11 cellular contexts compared by ENCODE assay signal in the genomic region with DNA sequence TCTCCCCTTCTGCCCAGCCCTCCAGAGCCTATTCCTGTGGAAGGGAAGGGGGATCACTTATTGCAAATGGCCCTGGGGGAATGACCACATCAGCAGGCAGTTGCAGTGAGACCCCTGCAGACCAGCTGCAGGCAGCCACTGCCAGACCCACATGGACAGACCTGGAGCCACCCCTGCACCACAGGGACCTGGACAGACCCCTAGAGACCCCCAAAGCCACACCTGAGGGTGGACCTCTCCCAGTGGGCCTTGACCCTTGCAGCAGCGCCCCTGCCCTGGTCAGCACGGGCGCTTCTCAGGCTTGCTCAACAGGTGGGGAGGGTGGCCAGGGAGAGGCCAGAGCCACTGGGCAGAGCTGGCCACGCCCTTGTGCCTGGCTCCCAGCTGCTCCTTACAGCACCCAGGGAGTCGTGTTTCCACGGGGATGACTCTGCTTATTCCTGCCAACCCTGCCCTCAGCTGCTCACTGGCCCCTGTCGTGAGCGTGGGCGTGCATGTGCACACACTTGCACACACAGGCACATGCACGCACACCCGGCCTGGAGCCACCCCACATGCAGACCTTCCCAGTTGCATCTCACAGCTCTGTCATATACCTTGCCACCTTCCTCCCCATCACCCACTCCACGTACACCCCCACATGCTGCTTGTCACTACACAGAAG. TPM values are rescaled to one million over a fixed set of nuclear protein-coding genes. Genes with fewer than 3 reads are reported as not detected.
A peak's percentile ranks its signal among the peaks of the same experiment; 100 is the strongest.
DNase-seq lines count a peak whose midpoint lies in the region; ATAC-seq, FAIRE-seq and TF ChIP-seq lines count a peak whose summit lies in the region.
"Had no signal": no experiment of that assay in that cellular context is flagged by ENCODE, and none has a peak within 500 bp of the region (broad histone marks: within the 10 kb centered on the region; RNA-seq: fewer than 3 reads in every experiment).

No MANE protein-coding gene starts in this region.

- no peak overlapping the region for H2BK120ac ChIP-seq in mesendoderm (ENCODE audit: low read depth, low read length)

- no peak for FAIRE-seq in HepG2 (lab: Jason Lieb, UNC)

- H3K4me2 ChIP-seq in HepG2 (ENCODE audit: low read depth, low read length) (no peak overlapping the region), mesendoderm (ENCODE audit: low read length) (no peak overlapping the region)

- H3K4me3 ChIP-seq in HepG2 (replicated peaks in 1 of 3; ENCODE audit: insufficient read depth in 1 of 3, low read depth in 2 of 3, low read length in 3 of 3) (no peak overlapping the region), mesendoderm (ENCODE audit: low read length) (no peak overlapping the region)
- H3K4me3 ChIP-seq: tibial artery had no signal

- H3K18ac ChIP-seq in mesendoderm (ENCODE audit: low read length) = no peak overlapping the region

- H3K4me1 ChIP-seq in HepG2 (ENCODE audit: insufficient read depth, low read length) = no peaks in the 10 kb centered on the region
- H3K4me1 ChIP-seq in mesendoderm (ENCODE audit: control insufficient read depth, low read depth, low read length) = no peaks in the 10 kb centered on the region

- no peak overlapping the region for H3K23ac ChIP-seq in mesendoderm (ENCODE audit: low read length)

- no peak for TF ChIP-seq RAD21 in HepG2 (CRISPR knock-in tag; IDR thresholded peaks at IDR 0.05)

- CTCF ChIA-PET in HepG2 (lab: Yijun Ruan, JAX; ENCODE audit: low intra/inter-chr PET ratio, low total read pairs) = no interaction called here

- no peak for TF ChIP-seq CTCF in HepG2 (CRISPR knock-in tag; IDR thresholded peaks at IDR 0.05)

- 7% methylated on average over 1 of the region's 12 CpGs for WGBS in HepG2 (ENCODE audit: low lambda C conversion rate)
- no CpG with 5 or more reads among the region's 12 CpGs for WGBS in mesendoderm (ENCODE audit: extremely low coverage, insufficient coverage, low lambda C conversion rate)

- no peak overlapping the region for H3K4ac ChIP-seq in mesendoderm (ENCODE audit: low read depth, low read length)

- H2AFZ ChIP-seq in HepG2 (ENCODE audit: low read length) = no peak overlapping the region

- ATAC-seq in SK-N-SH treated with all-trans-retinoic acid at 6 μM for 48 hours = peak; percentile 65
- ATAC-seq in HepG2 = peak; percentile 30; the same call in 2 of the 3 replicates
- ATAC-seq in HG03280 (IDR thresholded peaks at IDR 0.05; ENCODE audit: unreplicated experiment) = no peak
- no peak for ATAC-seq in HG03196 (IDR thresholded peaks at IDR 0.05; ENCODE audit: unreplicated experiment)

- H3K36me3 ChIP-seq in HepG2 (replicated peaks in 1 of 2; ENCODE audit: control insufficient read depth in 1 of 2, insufficient read depth in 2 of 2, low read length in 2 of 2) (no peaks in the 10 kb centered on the region), mesendoderm (ENCODE audit: control insufficient read depth, insufficient read depth, low read length) (no peaks in the 10 kb centered on the region)
- H3K36me3 ChIP-seq: tibial artery had no signal

- intact Hi-C loops in HepG2 (cut with micrococcal nuclease; ENCODE audit: unreplicated experiment) = no loop called here

- in situ Hi-C loops in HepG2 (cut with HindIII; ENCODE audit: extremely low pct_ligation_motif_present, low pct_unique_long_range_greater_than_20kb) = no loop called here

- no peak for TF ChIP-seq POLR2A in HepG2 (IDR thresholded peaks at IDR 0.05; ENCODE audit: insufficient read depth in 1 of 2, low read depth in 2 of 2, low read length in 2 of 2)

- H3K27ac ChIP-seq in HepG2 (ENCODE audit: extremely low read length, insufficient read depth, low read length) (no peak overlapping the region), mesendoderm (ENCODE audit: low read depth, low read length) (no peak overlapping the region)
- H3K27ac ChIP-seq: tibial artery had no signal

- DNase-seq in AG20443 (ENCODE audit: low spot score) (peak; percentile 45), HCEC 1CT (peak; percentile 37), HepG2 (ENCODE audit: low spot score) (no peak), mesendoderm (no peak)
- DNase-seq in stimulated activated CD4-positive, alpha-beta T cell treated with anti-CD3 and anti-CD28 coated beads, Interleukin-12 subunit alpha, Interleukin-12 subunit beta, amount 100 ng/mL, for 4 hours = no peak
- DNase-seq: activated CD4-positive, alpha-beta T cell treated with anti-CD3 and anti-CD28 coated beads, Interleukin-2, amount 50 U/mL, for 48 hours; NCI-H1105 treated with DMSO at 0.1 percent for 48 hours had no signal

- no peak overlapping the region for H2BK5ac ChIP-seq in mesendoderm (ENCODE audit: low read length)

- H3K9ac ChIP-seq in HepG2 (ENCODE audit: insufficient read depth, low read depth, low read length) = no peak overlapping the region
- H3K9ac ChIP-seq in mesendoderm (ENCODE audit: low read length) = no peak overlapping the region

- H3K27me3 ChIP-seq in HepG2 (ENCODE audit: control insufficient read depth in 1 of 2, insufficient read depth in 2 of 2, low read length in 2 of 2) (peaks cover 9 to 61% of the 10 kb centered on the region in 2 experiments; a peak in 4 of 5 replicates), mesendoderm (ENCODE audit: insufficient read depth, low read length, poor library complexity) (no peaks in the 10 kb centered on the region)

- POLR2A ChIA-PET in HepG2 (lab: Yijun Ruan, JAX) = no interaction called here

- H4K20me1 ChIP-seq in HepG2 (ENCODE audit: insufficient read depth, low read length) = no peaks in the 10 kb centered on the region

- H4K8ac ChIP-seq in mesendoderm (ENCODE audit: low read depth, low read length) = no peak overlapping the region

- H3K79me2 ChIP-seq in HepG2 (ENCODE audit: insufficient read depth, low read length) = no peaks in the 10 kb centered on the region
- H3K79me2 ChIP-seq in mesendoderm (ENCODE audit: control insufficient read depth, insufficient read depth, low read length) = no peaks in the 10 kb centered on the region

- H3K79me1 ChIP-seq in mesendoderm (ENCODE audit: low read length) = no peaks in the 10 kb centered on the region

- H3K9me3 ChIP-seq in HepG2 (ENCODE audit: low read length) = no peaks in the 10 kb centered on the region
- H3K9me3 ChIP-seq: tibial artery had no signal

- BruUV-seq in HepG2 (replicated peaks; lab: Mats Ljungman, UMichigan) = no TSS peak

- no peak overlapping the region for H4K5ac ChIP-seq in mesendoderm (ENCODE audit: low read length)

- no peak overlapping the region for H2AK5ac ChIP-seq in mesendoderm (ENCODE audit: low read length)

- TF ChIP-seq EP300 in HepG2 (IDR thresholded peaks at IDR 0.05; ENCODE audit: low read depth in 2 of 2, low read length in 2 of 2) = no peak
- no peak for TF ChIP-seq EP300 in HepG2 (CRISPR knock-in tag; IDR thresholded peaks at IDR 0.05; ENCODE audit: borderline replicate concordance)

- H2BK15ac ChIP-seq in mesendoderm (replicated peaks; ENCODE audit: low read depth) = no peak overlapping the region

- H3K56ac ChIP-seq in mesendoderm (ENCODE audit: low read length) = no peak overlapping the region

RNA-seq across cellular contexts. Expression of a gene that starts 1.3 kb away (rescaled TPM):
- 0.02 TPM in 1 of 2 replicates, not detected in the other for total RNA-seq in HepG2 (2016; rRNA removed; fragmentation: Illumina TruSeq; extraction: Trizol)
- not detected in 2 replicates for total RNA-seq in HepG2 (2016; cell fraction: cytosol; rRNA removed; fragmentation: Illumina TruSeq; extraction: Trizol; ENCODE audit: low read depth)
- not detected in 2 replicates for total RNA-seq in HepG2 (2016; cell fraction: insoluble cytoplasmic fraction; rRNA removed; fragmentation: Illumina TruSeq; extraction: Trizol)
- total RNA-seq in HepG2 (2016; cell fraction: membrane; rRNA removed; fragmentation: Illumina TruSeq; extraction: Trizol) = not detected in 2 replicates
- not detected in 2 replicates for total RNA-seq in HepG2 (2016; cell fraction: nucleus; rRNA removed; fragmentation: Illumina TruSeq; extraction: Trizol)
- polyA plus RNA-seq in HepG2 (2011; rRNA removed) = 0.03 and 0.04 TPM in 2 replicates
- polyA plus RNA-seq in HepG2 (2011; cell fraction: cytosol; rRNA removed) = 0.01 TPM in 2 replicates
- 0.07 and 0.13 TPM in 2 replicates for polyA plus RNA-seq in HepG2 (2011; cell fraction: nucleus; rRNA removed)
- polyA plus RNA-seq in HepG2 (2012) = 0.03 and 0.12 TPM in 2 replicates
- polyA plus RNA-seq in HepG2 (2016; cell fraction: cytosol; fragmentation: Illumina TruSeq; extraction: Trizol; ENCODE audit: low read depth) = not detected in 2 replicates
- polyA plus RNA-seq in HepG2 (2016; cell fraction: insoluble cytoplasmic fraction; fragmentation: Illumina TruSeq; extraction: Trizol; ENCODE audit: low read depth) = not detected in 2 replicates
- polyA plus RNA-seq in HepG2 (2016; cell fraction: membrane; fragmentation: Illumina TruSeq; extraction: Trizol; ENCODE audit: low read depth) = not detected in 2 replicates
- not detected in 2 replicates for polyA plus RNA-seq in HepG2 (2016; cell fraction: nucleus; fragmentation: Illumina TruSeq; extraction: Trizol; ENCODE audit: insufficient read depth, low read depth)
- 0.38 and 4.1 TPM in 2 replicates for polyA minus RNA-seq in HepG2 (2011; rRNA and poly(A)+ RNA removed; ENCODE audit: low replicate concordance)
- polyA minus RNA-seq in HepG2 (2011; cell fraction: cytosol; rRNA and poly(A)+ RNA removed) = not detected in 2 replicates
- 0.26 and 0.37 TPM in 2 replicates for polyA minus RNA-seq in HepG2 (2011; cell fraction: nucleus; rRNA and poly(A)+ RNA removed)
- polyA plus RNA-seq in mesendoderm (2013, experiment 1 of 2) = 1.4 TPM
- polyA plus RNA-seq in mesendoderm (2013, experiment 2 of 2) = 1.6 TPM

RNA-seq across cellular contexts. Expression of a gene that starts 24.1 kb away (rescaled TPM):
- total RNA-seq in HepG2 (2016; rRNA removed; fragmentation: Illumina TruSeq; extraction: Trizol) = 0.07 and 0.11 TPM in 2 replicates
- not detected in 2 replicates for total RNA-seq in HepG2 (2016; cell fraction: cytosol; rRNA removed; fragmentation: Illumina TruSeq; extraction: Trizol; ENCODE audit: low read depth)
- total RNA-seq in HepG2 (2016; cell fraction: insoluble cytoplasmic fraction; rRNA removed; fragmentation: Illumina TruSeq; extraction: Trizol) = 0.19 TPM in 1 of 2 replicates, not detected in the other
- 0.06 and 0.14 TPM in 2 replicates for total RNA-seq in HepG2 (2016; cell fraction: membrane; rRNA removed; fragmentation: Illumina TruSeq; extraction: Trizol)
- not detected in 2 replicates for total RNA-seq in HepG2 (2016; cell fraction: nucleus; rRNA removed; fragmentation: Illumina TruSeq; extraction: Trizol)
- polyA plus RNA-seq in HepG2 (2011; rRNA removed) = 0.08 and 0.20 TPM in 2 replicates
- 0.06 and 0.07 TPM in 2 replicates for polyA plus RNA-seq in HepG2 (2011; cell fraction: cytosol; rRNA removed)
- 0.73 and 0.96 TPM in 2 replicates for polyA plus RNA-seq in HepG2 (2011; cell fraction: nucleus; rRNA removed)
- 0.21 and 0.40 TPM in 2 replicates for polyA plus RNA-seq in HepG2 (2012)
- polyA plus RNA-seq in HepG2 (2016; cell fraction: cytosol; fragmentation: Illumina TruSeq; extraction: Trizol; ENCODE audit: low read depth) = 0.10 and 0.11 TPM in 2 replicates
- polyA plus RNA-seq in HepG2 (2016; cell fraction: insoluble cytoplasmic fraction; fragmentation: Illumina TruSeq; extraction: Trizol; ENCODE audit: low read depth) = 0.23 TPM in 1 of 2 replicates, not detected in the other
- polyA plus RNA-seq in HepG2 (2016; cell fraction: membrane; fragmentation: Illumina TruSeq; extraction: Trizol; ENCODE audit: low read depth) = not detected in 2 replicates
- polyA plus RNA-seq in HepG2 (2016; cell fraction: nucleus; fragmentation: Illumina TruSeq; extraction: Trizol; ENCODE audit: insufficient read depth, low read depth) = not detected in 2 replicates
- polyA minus RNA-seq in HepG2 (2011; rRNA and poly(A)+ RNA removed; ENCODE audit: low replicate concordance) = 0.16 TPM in 1 of 2 replicates, not detected in the other
- not detected in 2 replicates for polyA minus RNA-seq in HepG2 (2011; cell fraction: cytosol; rRNA and poly(A)+ RNA removed)
- 0.26 and 0.37 TPM in 2 replicates for polyA minus RNA-seq in HepG2 (2011; cell fraction: nucleus; rRNA and poly(A)+ RNA removed)
- 0.22 TPM for polyA plus RNA-seq in mesendoderm (2013, experiment 1 of 2)
- 0.27 TPM for polyA plus RNA-seq in mesendoderm (2013, experiment 2 of 2)

RNA-seq across cellular contexts. Expression of a gene that starts 41.9 kb away (rescaled TPM):
- total RNA-seq in HepG2 (2016; rRNA removed; fragmentation: Illumina TruSeq; extraction: Trizol) = not detected in 2 replicates
- not detected in 2 replicates for total RNA-seq in HepG2 (2016; cell fraction: cytosol; rRNA removed; fragmentation: Illumina TruSeq; extraction: Trizol; ENCODE audit: low read depth)
- 0.54 TPM in 1 of 2 replicates, not detected in the other for total RNA-seq in HepG2 (2016; cell fraction: insoluble cytoplasmic fraction; rRNA removed; fragmentation: Illumina TruSeq; extraction: Trizol)
- total RNA-seq in HepG2 (2016; cell fraction: membrane; rRNA removed; fragmentation: Illumina TruSeq; extraction: Trizol) = not detected in 2 replicates
- total RNA-seq in HepG2 (2016; cell fraction: nucleus; rRNA removed; fragmentation: Illumina TruSeq; extraction: Trizol) = not detected in 2 replicates
- polyA plus RNA-seq in HepG2 (2011; rRNA removed) = 0.21 TPM in 1 of 2 replicates, not detected in the other
- polyA plus RNA-seq in HepG2 (2011; cell fraction: cytosol; rRNA removed) = 0.19 and 0.55 TPM in 2 replicates
- polyA plus RNA-seq in HepG2 (2011; cell fraction: nucleus; rRNA removed) = not detected in 2 replicates
- polyA plus RNA-seq in HepG2 (2012) = 0.20 TPM in 1 of 2 replicates, not detected in the other
- polyA plus RNA-seq in HepG2 (2016; cell fraction: cytosol; fragmentation: Illumina TruSeq; extraction: Trizol; ENCODE audit: low read depth) = not detected in 2 replicates
- not detected in 2 replicates for polyA plus RNA-seq in HepG2 (2016; cell fraction: insoluble cytoplasmic fraction; fragmentation: Illumina TruSeq; extraction: Trizol; ENCODE audit: low read depth)
- polyA plus RNA-seq in HepG2 (2016; cell fraction: membrane; fragmentation: Illumina TruSeq; extraction: Trizol; ENCODE audit: low read depth) = not detected in 2 replicates
- not detected in 2 replicates for polyA plus RNA-seq in HepG2 (2016; cell fraction: nucleus; fragmentation: Illumina TruSeq; extraction: Trizol; ENCODE audit: insufficient read depth, low read depth)
- polyA minus RNA-seq in HepG2 (2011; rRNA and poly(A)+ RNA removed; ENCODE audit: low replicate concordance) = not detected in 2 replicates
- not detected in 2 replicates for polyA minus RNA-seq in HepG2 (2011; cell fraction: cytosol; rRNA and poly(A)+ RNA removed)
- not detected in 2 replicates for polyA minus RNA-seq in HepG2 (2011; cell fraction: nucleus; rRNA and poly(A)+ RNA removed)
- 0.87 TPM for polyA plus RNA-seq in mesendoderm (2013, experiment 1 of 2)
- 0.94 TPM for polyA plus RNA-seq in mesendoderm (2013, experiment 2 of 2)

RNA-seq across cellular contexts. Expression of a gene that starts 46.4 kb away (rescaled TPM):
- 7.9 and 10.9 TPM in 2 replicates for total RNA-seq in HepG2 (2016; rRNA removed; fragmentation: Illumina TruSeq; extraction: Trizol)
- total RNA-seq in HepG2 (2016; cell fraction: cytosol; rRNA removed; fragmentation: Illumina TruSeq; extraction: Trizol; ENCODE audit: low read depth) = 4.1 and 5.7 TPM in 2 replicates
- 9.4 and 10.9 TPM in 2 replicates for total RNA-seq in HepG2 (2016; cell fraction: insoluble cytoplasmic fraction; rRNA removed; fragmentation: Illumina TruSeq; extraction: Trizol)
- 8.3 and 9.3 TPM in 2 replicates for total RNA-seq in HepG2 (2016; cell fraction: membrane; rRNA removed; fragmentation: Illumina TruSeq; extraction: Trizol)
- 7.4 and 8.7 TPM in 2 replicates for total RNA-seq in HepG2 (2016; cell fraction: nucleus; rRNA removed; fragmentation: Illumina TruSeq; extraction: Trizol)
- polyA plus RNA-seq in HepG2 (2011; rRNA removed) = 20.8 and 21.4 TPM in 2 replicates
- polyA plus RNA-seq in HepG2 (2011; cell fraction: cytosol; rRNA removed) = 25.1 and 29.5 TPM in 2 replicates
- polyA plus RNA-seq in HepG2 (2011; cell fraction: nucleus; rRNA removed) = 10.1 and 10.2 TPM in 2 replicates
- 6.0 and 8.9 TPM in 2 replicates for polyA plus RNA-seq in HepG2 (2012)
- 3.9 and 5.8 TPM in 2 replicates for polyA plus RNA-seq in HepG2 (2016; cell fraction: cytosol; fragmentation: Illumina TruSeq; extraction: Trizol; ENCODE audit: low read depth)
- polyA plus RNA-seq in HepG2 (2016; cell fraction: insoluble cytoplasmic fraction; fragmentation: Illumina TruSeq; extraction: Trizol; ENCODE audit: low read depth) = 7.5 and 8.3 TPM in 2 replicates
- 5.9 and 6.9 TPM in 2 replicates for polyA plus RNA-seq in HepG2 (2016; cell fraction: membrane; fragmentation: Illumina TruSeq; extraction: Trizol; ENCODE audit: low read depth)
- polyA plus RNA-seq in HepG2 (2016; cell fraction: nucleus; fragmentation: Illumina TruSeq; extraction: Trizol; ENCODE audit: insufficient read depth, low read depth) = 11.9 and 12.3 TPM in 2 replicates
- 1.3 and 35.6 TPM in 2 replicates for polyA minus RNA-seq in HepG2 (2011; rRNA and poly(A)+ RNA removed; ENCODE audit: low replicate concordance)
- polyA minus RNA-seq in HepG2 (2011; cell fraction: cytosol; rRNA and poly(A)+ RNA removed) = 6.6 and 7.4 TPM in 2 replicates
- 4.2 and 7.6 TPM in 2 replicates for polyA minus RNA-seq in HepG2 (2011; cell fraction: nucleus; rRNA and poly(A)+ RNA removed)
- polyA plus RNA-seq in mesendoderm (2013, experiment 1 of 2) = 0.70 TPM
- 0.57 TPM for polyA plus RNA-seq in mesendoderm (2013, experiment 2 of 2)

RNA-seq across cellular contexts. Expression of a gene that starts 55.4 kb away (rescaled TPM):
- not detected in 2 replicates for total RNA-seq in HepG2 (2016; rRNA removed; fragmentation: Illumina TruSeq; extraction: Trizol)
- not detected in 2 replicates for total RNA-seq in HepG2 (2016; cell fraction: cytosol; rRNA removed; fragmentation: Illumina TruSeq; extraction: Trizol; ENCODE audit: low read depth)
- total RNA-seq in HepG2 (2016; cell fraction: insoluble cytoplasmic fraction; rRNA removed; fragmentation: Illumina TruSeq; extraction: Trizol) = not detected in 2 replicates
- not detected in 2 replicates for total RNA-seq in HepG2 (2016; cell fraction: membrane; rRNA removed; fragmentation: Illumina TruSeq; extraction: Trizol)
- not detected in 2 replicates for total RNA-seq in HepG2 (2016; cell fraction: nucleus; rRNA removed; fragmentation: Illumina TruSeq; extraction: Trizol)
- not detected in 2 replicates for polyA plus RNA-seq in HepG2 (2011; rRNA removed)
- polyA plus RNA-seq in HepG2 (2011; cell fraction: cytosol; rRNA removed) = not detected in 2 replicates
- not detected in 2 replicates for polyA plus RNA-seq in HepG2 (2011; cell fraction: nucleus; rRNA removed)
- not detected in 2 replicates for polyA plus RNA-seq in HepG2 (2012)
- polyA plus RNA-seq in HepG2 (2016; cell fraction: cytosol; fragmentation: Illumina TruSeq; extraction: Trizol; ENCODE audit: low read depth) = not detected in 2 replicates
- polyA plus RNA-seq in HepG2 (2016; cell fraction: insoluble cytoplasmic fraction; fragmentation: Illumina TruSeq; extraction: Trizol; ENCODE audit: low read depth) = not detected in 2 replicates
- polyA plus RNA-seq in HepG2 (2016; cell fraction: membrane; fragmentation: Illumina TruSeq; extraction: Trizol; ENCODE audit: low read depth) = not detected in 2 replicates
- not detected in 2 replicates for polyA plus RNA-seq in HepG2 (2016; cell fraction: nucleus; fragmentation: Illumina TruSeq; extraction: Trizol; ENCODE audit: insufficient read depth, low read depth)
- polyA minus RNA-seq in HepG2 (2011; rRNA and poly(A)+ RNA removed; ENCODE audit: low replicate concordance) = not detected in 2 replicates
- not detected in 2 replicates for polyA minus RNA-seq in HepG2 (2011; cell fraction: cytosol; rRNA and poly(A)+ RNA removed)
- polyA minus RNA-seq in HepG2 (2011; cell fraction: nucleus; rRNA and poly(A)+ RNA removed) = not detected in 2 replicates
- 0.14 TPM for polyA plus RNA-seq in mesendoderm (2013, experiment 1 of 2)
- polyA plus RNA-seq in mesendoderm (2013, experiment 2 of 2) = 0.35 TPM

Comparison
In these comparisons a context has a peak if more than half of its experiments do, and no peak if none do; other contexts are left out.
1. DNase-seq: peak in AG20443 (single experiment) and HCEC 1CT (single experiment); none in HepG2 (single experiment), mesendoderm (single experiment) and stimulated activated CD4-positive, alpha-beta T cell treated with anti-CD3 and anti-CD28 coated beads, Interleukin-12 subunit alpha, Interleukin-12 subunit beta, amount 100 ng/mL, for 4 hours (single experiment).
2. ATAC-seq: peak in SK-N-SH treated with all-trans-retinoic acid at 6 μM for 48 hours (single experiment) and HepG2 (single experiment); none in HG03280 (single experiment) and HG03196 (single experiment).